In the genomic region with DNA sequence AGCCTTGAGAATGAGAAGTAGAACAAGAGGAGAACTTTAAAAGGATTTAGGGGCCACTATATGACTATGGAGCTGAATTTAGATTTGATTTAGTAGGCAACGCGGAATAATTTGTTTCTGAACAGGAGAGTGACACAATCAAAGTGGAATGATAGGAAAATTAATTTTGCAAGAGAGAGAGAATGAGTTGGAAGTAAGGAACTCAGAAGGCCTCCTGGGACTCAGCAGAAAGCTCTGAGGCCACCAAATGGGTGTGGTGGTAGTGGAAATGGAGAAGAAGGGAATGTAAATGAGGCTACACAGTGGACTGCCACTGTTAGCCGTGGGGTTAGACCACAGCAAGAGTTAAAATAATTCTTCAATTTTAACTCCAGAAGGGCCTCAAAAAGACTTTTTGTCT, we compare ENCODE assay signal across 23 cellular contexts.
"Had no signal": no experiment of that assay in that cellular context is flagged by ENCODE, and none has a peak within 500 bp of the region (broad histone marks: within the 10 kb centered on the region; RNA-seq: fewer than 3 reads in every experiment).

No MANE protein-coding gene starts in this region.

- H3K9me3 Mint-ChIP-seq: activated naive CD8-positive, alpha-beta T cell treated with anti-CD3 and anti-CD28 coated beads, Interleukin-2, amount 10 ng/mL, durations not matched to agents 7 days and 5 days; activated T-cell treated with anti-CD3 and anti-CD28 coated beads, Interleukin-2, amount 50 U/mL, for 72 hours; activated T-helper 2 cell treated with anti-CD3 and anti-CD28 coated beads, Interferon-gamma antibody, Interleukin-2, Interleukin-4, amounts not matched to agents 10 μg/mL and 5 μg/mL and 100 μg/mL, durations not matched to agents 14 hours and 24 hours and 36 hours had no signal

- H3K27ac Mint-ChIP-seq: activated CD4-positive, alpha-beta memory T cell treated with anti-CD3 and anti-CD28 coated beads, Interleukin-2, amount 10 ng/mL, durations not matched to agents 7 days and 5 days; activated CD4-positive, alpha-beta T cell treated with anti-CD3 and anti-CD28 coated beads for 36 hours; activated naive CD8-positive, alpha-beta T cell treated with anti-CD3 and anti-CD28 coated beads, Interleukin-2, amount 10 ng/mL, durations not matched to agents 7 days and 5 days; activated T-cell treated with anti-CD3 and anti-CD28 coated beads, Interleukin-2, amount 50 U/mL, for 72 hours; activated T-helper 2 cell treated with anti-CD3 and anti-CD28 coated beads, Interferon-gamma antibody, Interleukin-2, Interleukin-4, amounts not matched to agents 10 μg/mL and 5 μg/mL and 100 μg/mL, durations not matched to agents 14 hours and 24 hours and 36 hours had no signal

- H3K4me3 ChIP-seq: ascending aorta, body of pancreas, Peyer's patch, SJCRH30 had no signal

- H3K4me3 Mint-ChIP-seq: activated CD4-positive, alpha-beta memory T cell treated with anti-CD3 and anti-CD28 coated beads, Interleukin-2, amount 10 ng/mL, durations not matched to agents 7 days and 5 days; activated CD4-positive, alpha-beta T cell treated with anti-CD3 and anti-CD28 coated beads for 36 hours; activated naive CD8-positive, alpha-beta T cell treated with anti-CD3 and anti-CD28 coated beads, Interleukin-2, amount 10 ng/mL, durations not matched to agents 7 days and 5 days; activated T-cell treated with anti-CD3 and anti-CD28 coated beads, Interleukin-2, amount 50 U/mL, for 72 hours had no signal

- DNase-seq: activated CD4-positive, alpha-beta memory T cell treated with anti-CD3 and anti-CD28 coated beads, Interleukin-2, amount 10 ng/mL, durations not matched to agents 7 days and 5 days; activated CD4-positive, alpha-beta T cell treated with anti-CD3 and anti-CD28 coated beads for 36 hours; activated CD4-positive, alpha-beta T cell treated with anti-CD3 and anti-CD28 coated beads, Interleukin-2, amount 50 U/mL, for 1 hour; activated naive CD4-positive, alpha-beta T cell treated with anti-CD3 and anti-CD28 coated beads, Interleukin-2, amount 50 U/mL, for 16 hours; activated naive CD8-positive, alpha-beta T cell treated with anti-CD3 and anti-CD28 coated beads, Interleukin-2, amount 10 ng/mL, durations not matched to agents 7 days and 5 days; activated T-cell treated with anti-CD3 and anti-CD28 coated beads, Interleukin-2, amount 50 U/mL, for 72 hours; amniotic stem cell; body of pancreas; MM.1S; NCI-H1105 treated with DMSO at 0.1 percent for 48 hours; NCI-H1436 treated with DMSO at 0.1 percent for 48 hours; NCI-H187; NCI-H2081; NCI-H446; NCI-H524; Peyer's patch; Right ventricle myocardium superior; SJCRH30; SK-N-SH; T-helper 1 cell; WERI-Rb-1 had no signal

- H3K27me3 Mint-ChIP-seq: activated CD4-positive, alpha-beta memory T cell treated with anti-CD3 and anti-CD28 coated beads, Interleukin-2, amount 10 ng/mL, durations not matched to agents 7 days and 5 days; activated CD4-positive, alpha-beta T cell treated with anti-CD3 and anti-CD28 coated beads for 36 hours; activated naive CD8-positive, alpha-beta T cell treated with anti-CD3 and anti-CD28 coated beads, Interleukin-2, amount 10 ng/mL, durations not matched to agents 7 days and 5 days had no signal

- ATAC-seq: activated CD4-positive, alpha-beta T cell treated with anti-CD3 and anti-CD28 coated beads for 36 hours; activated T-cell treated with anti-CD3 and anti-CD28 coated beads, Interleukin-2, amount 50 U/mL, for 72 hours; body of pancreas had no signal

- H3K4me1 Mint-ChIP-seq: activated CD4-positive, alpha-beta memory T cell treated with anti-CD3 and anti-CD28 coated beads, Interleukin-2, amount 10 ng/mL, durations not matched to agents 7 days and 5 days; activated CD4-positive, alpha-beta T cell treated with anti-CD3 and anti-CD28 coated beads for 36 hours; activated naive CD8-positive, alpha-beta T cell treated with anti-CD3 and anti-CD28 coated beads, Interleukin-2, amount 10 ng/mL, durations not matched to agents 7 days and 5 days had no signal

- H3K36me3 Mint-ChIP-seq: activated naive CD8-positive, alpha-beta T cell treated with anti-CD3 and anti-CD28 coated beads, Interleukin-2, amount 10 ng/mL, durations not matched to agents 7 days and 5 days had no signal
